Comparison of ENCODE assay signal across 31 cellular contexts in the genomic region with DNA sequence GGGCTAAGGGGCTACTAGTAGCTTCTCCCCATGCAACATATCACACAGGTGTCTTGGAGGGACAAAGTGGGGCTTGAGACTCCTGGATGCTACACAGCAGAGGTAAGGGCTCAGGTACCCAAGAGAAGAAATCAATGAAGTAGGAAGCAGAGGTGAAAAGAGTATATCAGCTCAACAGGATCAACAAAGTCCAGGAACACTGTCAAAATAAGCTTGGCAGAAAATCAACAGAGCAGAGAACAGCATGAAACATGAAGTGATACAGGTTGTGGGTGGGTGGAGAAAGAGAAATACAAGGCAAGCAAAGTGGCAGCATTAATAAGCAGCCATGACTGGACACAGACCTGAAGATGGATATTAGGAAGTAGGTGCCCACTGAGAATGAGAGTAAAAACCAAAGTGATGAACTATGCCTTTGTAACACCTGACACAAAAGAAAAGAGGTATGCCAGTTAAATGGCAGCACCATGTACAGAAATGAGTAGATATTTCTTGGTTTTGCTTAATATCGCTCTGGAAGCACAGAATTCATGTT.
"Had no signal": no experiment of that assay in that cellular context is flagged by ENCODE, and none has a peak within 500 bp of the region (broad histone marks: within the 10 kb centered on the region; RNA-seq: fewer than 3 reads in every experiment).

No MANE protein-coding gene starts in this region.

- H3K27ac Mint-ChIP-seq: naive thymus-derived CD4-positive, alpha-beta T cell; natural killer cell; nephron; neural progenitor cell; progenitor cell of endocrine pancreas; stimulated activated naive CD8-positive, alpha-beta T cell treated with anti-CD3 and anti-CD28 coated beads, Interleukin-15, amount 100 ng/mL, for 72 hours had no signal

- H3K4me1 ChIP-seq: neural progenitor cell, parathyroid adenoma, psoas muscle, spleen, testis, vagina had no signal

- H3K9me3 Mint-ChIP-seq: natural killer cell, neural progenitor cell had no signal

- FAIRE-seq: urothelium cell line had no signal

- H3K27me3 Mint-ChIP-seq: progenitor cell of endocrine pancreas; stimulated activated naive CD8-positive, alpha-beta T cell treated with anti-CD3 and anti-CD28 coated beads, Interleukin-15, amount 100 ng/mL, for 72 hours had no signal

- H3K36me3 Mint-ChIP-seq: natural killer cell, neural progenitor cell had no signal

- H3K4me1 Mint-ChIP-seq: natural killer cell; neural progenitor cell; stimulated activated naive CD8-positive, alpha-beta T cell treated with anti-CD3 and anti-CD28 coated beads, Interleukin-15, amount 100 ng/mL, for 72 hours had no signal

- H3K4me3 ChIP-seq: neural progenitor cell, ovary, psoas muscle, skin epidermis, smooth muscle cell, spleen, suprapubic skin, testis, tibial nerve, upper lobe of left lung, vagina had no signal

- H3K9me3 ChIP-seq: ovary, psoas muscle, suprapubic skin, testis, upper lobe of left lung, vagina had no signal

- H3K27ac ChIP-seq: neural progenitor cell, ovary, parathyroid adenoma, psoas muscle, skin epidermis, spleen, suprapubic skin, testis, tibial nerve, upper lobe of left lung, vagina had no signal

- DNase-seq: naive thymus-derived CD4-positive, alpha-beta T cell; natural killer cell; occipital lobe; ovary; posterior cingulate gyrus; psoas muscle; right cardiac atrium; spleen; stimulated activated CD4-positive, alpha-beta T cell treated with anti-CD3 and anti-CD28 coated beads, Interleukin-12 subunit alpha, Interleukin-12 subunit beta, amount 100 ng/mL, for 4 hours; stimulated activated CD4-positive, alpha-beta T cell treated with anti-CD3 and anti-CD28 coated beads, Interleukin-1b, Interleukin-23, amount 100 ng/mL, for 48 hours; stimulated activated CD4-positive, alpha-beta T cell treated with anti-CD3 and anti-CD28 coated beads, Interleukin-4, amount 100 ng/mL, for 1 hour; stimulated activated CD4-positive, alpha-beta T cell treated with anti-CD3 and anti-CD28 coated beads, Interleukin-4, amount 100 ng/mL, for 4 hours; stimulated activated CD8-positive, alpha-beta memory T cell treated with anti-CD3 and anti-CD28 coated beads, Interleukin-4, amount 100 ng/mL, for 48 hours; stimulated activated naive CD4-positive, alpha-beta T cell; stimulated activated naive CD8-positive, alpha-beta T cell treated with anti-CD3 and anti-CD28 coated beads, Interleukin-15, amount 100 ng/mL, for 72 hours; stimulated activated naive CD8-positive, alpha-beta T cell treated with anti-CD3 and anti-CD28 coated beads, Interleukin-15, Interleukin-2, amounts not matched to agents 100 U/mL and 50 U/mL, for 24 hours; substantia nigra; testis; trophoblast cell; upper lobe of left lung had no signal

- H3K36me3 ChIP-seq: neural progenitor cell, ovary, spleen, suprapubic skin, tibial nerve, upper lobe of left lung, vagina had no signal

- H3K4me3 Mint-ChIP-seq: naive thymus-derived CD4-positive, alpha-beta T cell; natural killer cell; nephron; neural progenitor cell; stimulated activated naive CD8-positive, alpha-beta T cell treated with anti-CD3 and anti-CD28 coated beads, Interleukin-15, amount 100 ng/mL, for 72 hours had no signal

- H3K27me3 ChIP-seq: neural progenitor cell, ovary, spleen, suprapubic skin, testis, tibial nerve, upper lobe of left lung, vagina had no signal

- ATAC-seq: naive thymus-derived CD4-positive, alpha-beta T cell; natural killer cell; psoas muscle; right cardiac atrium; sciatic nerve; stimulated activated naive CD8-positive, alpha-beta T cell treated with anti-CD3 and anti-CD28 coated beads, Interleukin-15, amount 100 ng/mL, for 72 hours; stimulated activated naive CD8-positive, alpha-beta T cell treated with anti-CD3 and anti-CD28 coated beads, Interleukin-15, Interleukin-2, amounts not matched to agents 100 U/mL and 50 U/mL, for 24 hours had no signal
